In the genomic region with DNA sequence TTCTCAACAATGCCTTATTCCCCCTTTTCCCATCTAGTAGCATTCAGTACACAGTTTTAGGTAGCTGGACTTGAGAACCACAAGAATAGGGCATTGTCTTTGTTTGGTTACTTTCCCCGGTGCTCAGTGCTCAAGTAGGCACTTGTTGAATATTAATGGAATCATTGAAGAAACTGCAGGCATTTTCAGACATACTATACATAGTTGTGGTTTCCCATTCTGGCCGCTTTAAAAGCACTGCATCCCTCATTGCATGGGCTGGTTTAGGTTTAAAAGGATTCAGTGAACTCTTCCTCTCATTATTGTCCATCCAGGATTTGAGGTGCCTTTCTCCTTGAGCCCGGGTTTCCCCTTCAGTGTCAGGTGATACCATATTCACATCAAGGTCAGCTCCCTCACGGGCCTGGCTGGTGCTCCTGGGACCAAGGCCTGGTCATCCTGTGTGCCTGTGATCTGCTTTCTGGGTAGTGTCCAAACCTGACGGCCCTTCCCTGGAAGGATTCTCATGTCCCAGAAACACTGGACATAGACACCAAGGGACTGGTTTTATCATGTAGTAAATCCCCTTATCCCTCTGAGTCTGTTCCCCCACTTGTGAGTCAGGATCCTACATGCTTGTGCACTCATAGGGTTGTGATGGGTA, we compare ENCODE assay signal across 14 cellular contexts. TPM values are rescaled to one million over a fixed set of nuclear protein-coding genes. Genes with fewer than 3 reads are reported as not detected.
A peak's percentile ranks its signal among the peaks of the same experiment; 100 is the strongest.
DNase-seq lines count a peak whose midpoint lies in the region; ATAC-seq and TF ChIP-seq lines count a peak whose summit lies in the region.
"Had no signal": no experiment of that assay in that cellular context is flagged by ENCODE, and none has a peak within 500 bp of the region (broad histone marks: within the 10 kb centered on the region; RNA-seq: fewer than 3 reads in every experiment).

No MANE protein-coding gene starts in this region.

- TF ChIP-seq CTCF in breast epithelium (IDR thresholded peaks at IDR 0.05) (no peak), MCF 10A (IDR thresholded peaks at IDR 0.05; ENCODE audit: unreplicated experiment) (no peak), kidney epithelial cell (IDR thresholded peaks at IDR 0.05; ENCODE audit: insufficient read depth, low read length, poor library complexity, severe bottlenecking) (no peak), upper lobe of right lung (IDR thresholded peaks at IDR 0.05) (no peak)

- intact Hi-C loops in breast epithelium (cut with DNase I; ENCODE audit: low total_unique reads), result no loop called here
- intact Hi-C loops in MCF 10A (cut with micrococcal nuclease), result no loop called here
- intact Hi-C loops in upper lobe of right lung (cut with DNase I), result no loop called here

- DNase-seq in breast epithelium (ENCODE audit: low spot score in 2 of 2) (peak in 1 of 2 donors; percentile 31), MCF 10A (ENCODE audit: unreplicated experiment) (no peak), astrocyte of the hippocampus (ENCODE audit: low read depth, low spot score) (peak; percentile 92), kidney epithelial cell (ENCODE audit: low read depth) (peak; percentile 91), upper lobe of right lung (no peak), activated gamma-delta T cell (lab: John Stamatoyannopoulos, UW) (no peak)
- no peak for DNase-seq in T-helper 2 cell treated with Interferon-gamma antibody and Interleukin-4, amounts not matched to agents 5 μg/mL and 100 μg/mL, for 36 hours (ENCODE audit: low spot score)
- DNase-seq: activated CD8-positive, alpha-beta memory T cell treated with anti-CD3 and anti-CD28 coated beads, Interleukin-2, amount 50 U/mL, for 48 hours; AML-193; NCI-H2171; stimulated activated CD4-positive, alpha-beta T cell treated with anti-CD3 and anti-CD28 coated beads, Interleukin-4, amount 100 ng/mL, for 4 hours had no signal

- POLR2A ChIA-PET in MCF 10A (lab: Yijun Ruan, JAX), result interaction anchor here (0.7 kb wide), 1 partner anchor 183 kb away, joined by 3 read pairs; no protein-coding TSS in a partner anchor

- no peak for TF ChIP-seq POLR2A in breast epithelium (IDR thresholded peaks at IDR 0.05)

- H3K36me3 Mint-ChIP-seq in MCF 10A (ENCODE audit: insufficient read depth, unreplicated experiment), result peaks cover 18% of the 10 kb centered on the region
- H3K36me3 Mint-ChIP-seq in T-helper 2 cell treated with Interferon-gamma antibody and Interleukin-4, amounts not matched to agents 5 μg/mL and 100 μg/mL, for 36 hours (ENCODE audit: low read depth), result no peaks in the 10 kb centered on the region

- H3K4me1 ChIP-seq in breast epithelium (peaks cover 0 to 19% of the 10 kb centered on the region in 2 donors), upper lobe of right lung (peaks cover 39% of the 10 kb centered on the region)

- no peak overlapping the region for H3K4me3 ChIP-seq in breast epithelium
- H3K4me3 ChIP-seq in kidney epithelial cell (ENCODE audit: low read depth, low read length), result no peak overlapping the region
- no peak overlapping the region for H3K4me3 ChIP-seq in upper lobe of right lung
- H3K4me3 ChIP-seq: GM23338, vagina had no signal

- no peaks in the 10 kb centered on the region for H3K27me3 ChIP-seq in breast epithelium
- H3K27me3 ChIP-seq in kidney epithelial cell (ENCODE audit: control insufficient read depth, insufficient read depth, low read length), result no peaks in the 10 kb centered on the region
- H3K27me3 ChIP-seq in upper lobe of right lung, result no peaks in the 10 kb centered on the region
- H3K27me3 ChIP-seq: vagina had no signal

- no peaks in the 10 kb centered on the region for H3K9me3 ChIP-seq in breast epithelium
- H3K9me3 ChIP-seq in upper lobe of right lung, result no peaks in the 10 kb centered on the region
- H3K9me3 ChIP-seq: vagina had no signal

- no TSS peak for BruUV-seq in MCF 10A (replicated peaks; lab: Mats Ljungman, UMichigan)

- no peaks in the 10 kb centered on the region for H3K36me3 ChIP-seq in breast epithelium
- no peaks in the 10 kb centered on the region for H3K36me3 ChIP-seq in kidney epithelial cell (ENCODE audit: control insufficient read depth, insufficient read depth, low read length)
- peaks cover 20% of the 10 kb centered on the region for H3K36me3 ChIP-seq in upper lobe of right lung

- ATAC-seq in upper lobe of right lung (peak; percentile 81), GM19324 (IDR thresholded peaks at IDR 0.05; ENCODE audit: low FRiP score, unreplicated experiment) (no peak)
- ATAC-seq: GM23338 had no signal

- H3K4me3 Mint-ChIP-seq in MCF 10A (ENCODE audit: unreplicated experiment), result no peak overlapping the region
- H3K4me3 Mint-ChIP-seq in T-helper 2 cell treated with Interferon-gamma antibody and Interleukin-4, amounts not matched to agents 5 μg/mL and 100 μg/mL, for 36 hours, result no peak overlapping the region
- H3K4me3 Mint-ChIP-seq: GM23338 had no signal

- H3K9me3 Mint-ChIP-seq in MCF 10A (ENCODE audit: unreplicated experiment), result no peaks in the 10 kb centered on the region
- no peaks in the 10 kb centered on the region for H3K9me3 Mint-ChIP-seq in T-helper 2 cell treated with Interferon-gamma antibody and Interleukin-4, amounts not matched to agents 5 μg/mL and 100 μg/mL, for 36 hours
- H3K9me3 Mint-ChIP-seq: GM23338 had no signal

- H3K27ac ChIP-seq in breast epithelium (peak overlapping the region; percentile 56 to 81), upper lobe of right lung (peak overlapping the region; percentile 9)
- H3K27ac ChIP-seq: vagina had no signal

- H3K27ac Mint-ChIP-seq in MCF 10A (ENCODE audit: low read depth, unreplicated experiment), result no peak overlapping the region
- H3K27ac Mint-ChIP-seq in T-helper 2 cell treated with Interferon-gamma antibody and Interleukin-4, amounts not matched to agents 5 μg/mL and 100 μg/mL, for 36 hours, result no peak overlapping the region
- H3K27ac Mint-ChIP-seq: GM23338 had no signal

- peaks cover 28% of the 10 kb centered on the region for H3K4me1 Mint-ChIP-seq in MCF 10A (ENCODE audit: insufficient read depth, unreplicated experiment)
- peaks cover 8% of the 10 kb centered on the region for H3K4me1 Mint-ChIP-seq in T-helper 2 cell treated with Interferon-gamma antibody and Interleukin-4, amounts not matched to agents 5 μg/mL and 100 μg/mL, for 36 hours (ENCODE audit: low read depth)

- CTCF ChIA-PET in MCF 10A (lab: Yijun Ruan, JAX), result interaction anchor here (1.4 kb wide), 1 partner anchor 28 kb away, joined by 7 read pairs; no protein-coding TSS in a partner anchor

- H3K27me3 Mint-ChIP-seq in MCF 10A (ENCODE audit: insufficient read depth, unreplicated experiment), result no peaks in the 10 kb centered on the region
- no peaks in the 10 kb centered on the region for H3K27me3 Mint-ChIP-seq in T-helper 2 cell treated with Interferon-gamma antibody and Interleukin-4, amounts not matched to agents 5 μg/mL and 100 μg/mL, for 36 hours (ENCODE audit: low read depth)

RNA-seq across cellular contexts. Expression of a gene that starts 7.3 kb away (rescaled TPM):
- total RNA-seq in breast epithelium (10 to 100 TPM; 31.2 to 53.7 (median 35.4) TPM), MCF 10A (2022) (10.2 and 11.4 TPM in 2 replicates), kidney epithelial cell (24.9 and 26.8 TPM in 2 replicates), upper lobe of right lung (37.7 TPM)

RNA-seq across cellular contexts. Expression of a gene that starts 47.8 kb away (rescaled TPM):
- 1 to 10 TPM; 7.0 to 9.8 (median 9.2) TPM for total RNA-seq in breast epithelium
- 11.1 and 15.7 TPM in 2 replicates for total RNA-seq in MCF 10A (2022)
- 9.3 and 10.3 TPM in 2 replicates for total RNA-seq in kidney epithelial cell
- 11.3 TPM for total RNA-seq in upper lobe of right lung

Comparison
In these comparisons a context has a peak if more than half of its experiments do, and no peak if none do; other contexts are left out.
1. DNase-seq: peak in astrocyte of the hippocampus (single experiment) and kidney epithelial cell (single experiment); none in MCF 10A (single experiment), upper lobe of right lung (single experiment), T-helper 2 cell treated with Interferon-gamma antibody and Interleukin-4, amounts not matched to agents 5 μg/mL and 100 μg/mL, for 36 hours (single experiment) and activated gamma-delta T cell (single experiment).